In the genomic region with DNA sequence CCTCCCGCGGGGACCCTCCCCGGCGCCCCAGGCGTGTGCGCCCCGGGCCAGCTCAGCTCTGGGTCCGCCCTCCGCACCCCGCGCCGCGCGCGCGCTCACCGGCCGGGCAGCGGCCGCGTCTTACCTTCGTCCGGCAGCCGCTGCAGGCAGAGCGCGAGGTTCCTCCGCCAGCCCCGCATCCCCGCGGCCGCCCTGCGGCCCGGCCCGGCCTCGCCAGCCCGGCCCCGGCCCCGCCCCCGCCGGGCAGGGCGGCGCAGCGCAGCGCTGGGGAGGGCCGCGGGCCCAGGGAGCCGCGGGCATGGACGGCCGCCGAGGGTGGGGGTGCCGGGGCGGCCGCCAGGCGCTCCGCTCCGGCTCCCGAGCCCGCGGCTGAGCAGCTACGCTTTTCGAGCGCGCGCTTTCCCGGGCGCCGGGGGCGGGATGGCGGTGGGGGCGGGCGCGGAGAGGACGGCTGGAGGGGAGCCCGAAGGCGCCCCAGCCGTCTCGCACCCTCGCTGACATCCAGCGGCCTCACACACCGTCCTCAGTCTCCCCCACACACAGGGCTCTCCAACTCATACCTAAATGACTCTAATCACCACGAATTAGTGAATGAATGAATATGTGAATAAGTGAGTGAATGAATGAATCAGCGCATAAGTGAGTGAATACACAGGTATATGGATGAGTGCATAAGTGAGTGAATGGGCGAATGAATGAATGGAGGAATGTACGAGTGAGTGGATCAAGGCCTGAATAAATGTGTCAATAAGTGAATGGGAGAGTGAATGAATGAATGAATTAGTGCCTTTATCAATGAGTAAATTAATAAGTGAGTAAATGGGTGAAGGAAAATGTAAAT, we compare ENCODE assay signal across 11 cellular contexts. TPM values are rescaled to one million over a fixed set of nuclear protein-coding genes. Genes with fewer than 3 reads are reported as not detected.
A peak's percentile ranks its signal among the peaks of the same experiment; 100 is the strongest.
DNase-seq lines count a peak whose midpoint lies in the region; TF ChIP-seq lines count a peak whose summit lies in the region.
"Had no signal": no experiment of that assay in that cellular context is flagged by ENCODE, and none has a peak within 500 bp of the region (broad histone marks: within the 10 kb centered on the region; RNA-seq: fewer than 3 reads in every experiment).

No MANE protein-coding gene starts in this region.

- H4K20me1 ChIP-seq in osteoblast (ENCODE audit: insufficient read depth, low read length), result no peaks in the 10 kb centered on the region

- no peaks in the 10 kb centered on the region for H3K4me1 ChIP-seq in osteoblast (ENCODE audit: insufficient read depth, low read length)

- H2AFZ ChIP-seq in osteoblast (ENCODE audit: low read length), result no peak overlapping the region

- H3K4me3 ChIP-seq in MG63 (no peak overlapping the region), osteoblast (ENCODE audit: insufficient read depth, low read length) (no peak overlapping the region)

- H3K4me1 Mint-ChIP-seq in glutamatergic neuron (ENCODE audit: low read depth, unreplicated experiment), result peaks cover 6% of the 10 kb centered on the region

- DNase-seq in COR-L47 (lab: John Stamatoyannopoulos, UW), result peak; percentile 7
- DNase-seq in MG63, result peak; percentile 17
- DNase-seq in glutamatergic neuron, result peak; percentile 46
- DNase-seq in osteoblast (ENCODE audit: insufficient read length, low spot score, missing footprints), result peak; percentile 89
- no peak for DNase-seq in activated CD4-positive, alpha-beta T cell treated with anti-CD3 and anti-CD28 coated beads for 1 hour
- no peak for DNase-seq in HK-2 (ENCODE audit: unreplicated experiment)
- no peak for DNase-seq in NOMO-1 treated with dmso at 0.1 percent for 144 hours (lab: John Stamatoyannopoulos, UW; ENCODE audit: unreplicated experiment)
- DNase-seq in G401 (ENCODE audit: low spot score), result no peak
- DNase-seq: activated CD4-positive, CD25-positive, alpha-beta regulatory T cell; NCI-H526 treated with DMSO at 0.1 percent for 48 hours had no signal

- peaks cover 5% of the 10 kb centered on the region for H3K36me3 Mint-ChIP-seq in glutamatergic neuron (ENCODE audit: unreplicated experiment)

- H3K27ac ChIP-seq in osteoblast (ENCODE audit: low read depth, low read length), result no peak overlapping the region

- H3K27me3 ChIP-seq in MG63 (peaks cover 7% of the 10 kb centered on the region; the same call in 1 of the 2 replicates), osteoblast (ENCODE audit: insufficient read depth, low read length) (peaks cover 31% of the 10 kb centered on the region)

- H3K27me3 Mint-ChIP-seq in glutamatergic neuron (ENCODE audit: unreplicated experiment), result peaks cover 31% of the 10 kb centered on the region

- H3K27ac Mint-ChIP-seq in glutamatergic neuron (ENCODE audit: unreplicated experiment), result no peak overlapping the region
- H3K27ac Mint-ChIP-seq: stimulated activated naive CD8-positive, alpha-beta T cell treated with anti-CD3 and anti-CD28 coated beads, Interleukin-15, Interleukin-2, amounts not matched to agents 100 ng/mL and 50 ng/mL, for 24 hours had no signal

- peak overlapping the region; percentile 81 for H3K4me3 Mint-ChIP-seq in glutamatergic neuron (ENCODE audit: unreplicated experiment)
- H3K4me3 Mint-ChIP-seq: stimulated activated naive CD8-positive, alpha-beta T cell treated with anti-CD3 and anti-CD28 coated beads, Interleukin-15, Interleukin-2, amounts not matched to agents 100 ng/mL and 50 ng/mL, for 24 hours had no signal

- H3K9me3 ChIP-seq in MG63 (no peaks in the 10 kb centered on the region), osteoblast (ENCODE audit: low read depth, low read length) (no peaks in the 10 kb centered on the region)

- no peak overlapping the region for H3K4me2 ChIP-seq in osteoblast (ENCODE audit: insufficient read depth, low read length)

- TF ChIP-seq CTCF in glutamatergic neuron (IDR thresholded peaks at IDR 0.05; ENCODE audit: partially characterized antibody, unreplicated experiment), result no peak
- TF ChIP-seq CTCF in osteoblast (IDR thresholded peaks at IDR 0.05; ENCODE audit: extremely low read depth, low read depth, low read length), result no peak

- in situ Hi-C loops in G401 (cut with HindIII; ENCODE audit: low sequenced_read_pairs), result no loop called here

- H3K79me2 ChIP-seq in osteoblast (ENCODE audit: insufficient read depth, low read length), result no peaks in the 10 kb centered on the region

- peaks cover 3% of the 10 kb centered on the region for H3K9me3 Mint-ChIP-seq in glutamatergic neuron (ENCODE audit: unreplicated experiment)

- H3K36me3 ChIP-seq in MG63 (no peaks in the 10 kb centered on the region), osteoblast (ENCODE audit: insufficient read depth, low read length) (no peaks in the 10 kb centered on the region)

RNA-seq across cellular contexts. Expression of a gene that starts 48.5 kb away (rescaled TPM):
- total RNA-seq in MG63 (2014; rRNA removed; shearing (Covaris generic); ENCODE audit: low replicate concordance), result 3.0 and 10.7 TPM in 2 replicates
- total RNA-seq in glutamatergic neuron (ENCODE audit: unreplicated experiment) (22.1 TPM), osteoblast (14.5 and 16.2 TPM in 2 replicates)
- total RNA-seq in G401 (2014; rRNA removed; shearing (Covaris generic)), result 9.3 and 18.9 TPM in 2 replicates

Comparison
In these comparisons a context has a peak if more than half of its experiments do, and no peak if none do; other contexts are left out.
1. DNase-seq: peak in COR-L47 (single experiment), MG63 (single experiment), glutamatergic neuron (single experiment) and osteoblast (single experiment); none in activated CD4-positive, alpha-beta T cell treated with anti-CD3 and anti-CD28 coated beads for 1 hour (single experiment), HK-2 (single experiment), NOMO-1 treated with dmso at 0.1 percent for 144 hours (single experiment) and G401 (single experiment).